ENCODE assay signal across 1 cellular context in genomic region chr1:11822091-11822490, GRCh38.
A peak's percentile ranks its signal among the peaks of the same experiment; 100 is the strongest.
TF ChIP-seq lines count a peak whose summit lies in the region.

No MANE protein-coding gene starts in this region.

TF ChIP-seq in IMR-90, 13 proteins besides CTCF, POLR2A, EP300 and RAD21:
- TF ChIP-seq CEBPB (IDR thresholded peaks at IDR 0.05; ENCODE audit: low read depth, low read length) (peak; percentile 77), MAFK (IDR thresholded peaks at IDR 0.05; ENCODE audit: low read depth, low read length) (no peak), MAZ (IDR thresholded peaks at IDR 0.05; ENCODE audit: borderline replicate concordance, low read depth, low read length) (no peak), MXI1 (IDR thresholded peaks at IDR 0.05; ENCODE audit: borderline replicate concordance, low read depth, low read length) (no peak)
- TF ChIP-seq, protein P1, sequence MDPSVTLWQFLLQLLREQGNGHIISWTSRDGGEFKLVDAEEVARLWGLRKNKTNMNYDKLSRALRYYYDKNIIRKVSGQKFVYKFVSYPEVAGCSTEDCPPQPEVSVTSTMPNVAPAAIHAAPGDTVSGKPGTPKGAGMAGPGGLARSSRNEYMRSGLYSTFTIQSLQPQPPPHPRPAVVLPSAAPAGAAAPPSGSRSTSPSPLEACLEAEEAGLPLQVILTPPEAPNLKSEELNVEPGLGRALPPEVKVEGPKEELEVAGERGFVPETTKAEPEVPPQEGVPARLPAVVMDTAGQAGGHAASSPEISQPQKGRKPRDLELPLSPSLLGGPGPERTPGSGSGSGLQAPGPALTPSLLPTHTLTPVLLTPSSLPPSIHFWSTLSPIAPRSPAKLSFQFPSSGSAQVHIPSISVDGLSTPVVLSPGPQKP (IDR thresholded peaks at IDR 0.05; ENCODE audit: borderline replicate concordance, low read depth, low read length), result no peak
